15 cellular contexts compared by ENCODE assay signal in genomic region chr2:217085543-217085942, GRCh38.
DNase-seq lines count a peak whose midpoint lies in the region; ATAC-seq, FAIRE-seq and TF ChIP-seq lines count a peak whose summit lies in the region.
"Had no signal": no experiment of that assay in that cellular context is flagged by ENCODE, and none has a peak within 500 bp of the region (broad histone marks: within the 10 kb centered on the region; RNA-seq: fewer than 3 reads in every experiment).

No MANE protein-coding gene starts in this region.

- peak; percentile 40 for DNase-seq in AG20443 (ENCODE audit: low spot score)
- DNase-seq in GM23248 = peak; percentile 85
- peak; percentile 90 for DNase-seq in astrocyte (ENCODE audit: low read depth)
- peak; percentile 72 for DNase-seq in mesenchymal stem cell
- DNase-seq in neural progenitor cell (ENCODE audit: low spot score) = no peak
- no peak for DNase-seq in posterior vena cava (ENCODE audit: low spot score)
- DNase-seq in ecto neural progenitor cell (ENCODE audit: low spot score) = no peak
- DNase-seq: activated effector memory CD4-positive, alpha-beta T cell treated with Interleukin-2 at 50 U/mL for 16 hours; glutamatergic neuron; NCI-H1436 treated with DMSO at 0.1 percent for 48 hours; NCI-H510A; T-helper 1 cell had no signal

- H3K79me2 ChIP-seq in GM23248 (ENCODE audit: insufficient read depth) (no peaks in the 10 kb centered on the region), astrocyte (ENCODE audit: insufficient read depth, low read length) (no peaks in the 10 kb centered on the region), neural progenitor cell (ENCODE audit: low read depth) (no peaks in the 10 kb centered on the region)

- H4K8ac ChIP-seq in mesenchymal stem cell (ENCODE audit: low read length) = peak overlapping the region; percentile 19

- 25 to 32% methylated on average over 2 of the region's 2 CpGs for WGBS in GM23248 (ENCODE audit: low coverage in 1 of 2, low lambda C conversion rate in 2 of 2, missing lambda C conversion rate in 2 of 2), 2 experiments
- WGBS in mesenchymal stem cell = 100% methylated on average over 1 of the region's 2 CpGs

- H3K27me3 Mint-ChIP-seq in astrocyte (ENCODE audit: low read depth, unreplicated experiment) = peaks cover 2% of the 10 kb centered on the region
- peaks cover 2% of the 10 kb centered on the region for H3K27me3 Mint-ChIP-seq in neural progenitor cell (ENCODE audit: insufficient read depth, low read depth)

- H2BK15ac ChIP-seq in mesenchymal stem cell (ENCODE audit: low read depth, poor library complexity, severe bottlenecking) = no peak overlapping the region

- FAIRE-seq in astrocyte (lab: Jason Lieb, UNC) = peak; percentile 26

- no peak for ATAC-seq in HG03565 (IDR thresholded peaks at IDR 0.05; ENCODE audit: unreplicated experiment)
- ATAC-seq: Panc1 had no signal

- H2AFZ ChIP-seq in GM23248 (no peak overlapping the region), astrocyte (ENCODE audit: low read depth, low read length) (no peak overlapping the region), mesenchymal stem cell (ENCODE audit: low read depth, low read length) (no peak overlapping the region), neural progenitor cell (replicated peaks) (no peak overlapping the region)

- H2BK12ac ChIP-seq in mesenchymal stem cell (ENCODE audit: low read length in 2 of 2) = peak overlapping the region in 1 of 2 experiments; percentile 29

- peak overlapping the region in 1 of 2 experiments; percentile 26 for H3K23ac ChIP-seq in mesenchymal stem cell (ENCODE audit: low read length in 2 of 2)

- no peaks in the 10 kb centered on the region for H3K79me1 ChIP-seq in mesenchymal stem cell (replicated peaks; ENCODE audit: low read length, poor library complexity, severe bottlenecking)

- H3K36me3 ChIP-seq in GM23248 (ENCODE audit: low read depth) (no peaks in the 10 kb centered on the region), astrocyte (ENCODE audit: insufficient read depth, low read length) (no peaks in the 10 kb centered on the region), mesenchymal stem cell (ENCODE audit: control insufficient read depth in 1 of 2, insufficient read depth in 2 of 2, low read depth in 1 of 2, low read length in 2 of 2) (no peaks in the 10 kb centered on the region), neural progenitor cell (no peaks in the 10 kb centered on the region)
- H3K36me3 ChIP-seq: cardiac muscle cell had no signal

- in situ Hi-C loops in GM23248 (cut with MboI) = no loop called here

- H2BK5ac ChIP-seq in mesenchymal stem cell (ENCODE audit: low read depth, low read length, poor library complexity, severe bottlenecking) = no peak overlapping the region

- H3K4me3 ChIP-seq in GM23248 (no peak overlapping the region), astrocyte (ENCODE audit: insufficient read depth, low read depth, low read length) (no peak overlapping the region), mesenchymal stem cell (ENCODE audit: insufficient read depth in 1 of 2, low read depth in 1 of 2, low read length in 2 of 2) (no peak overlapping the region), neural progenitor cell (no peak overlapping the region)
- H3K4me3 ChIP-seq: cardiac muscle cell had no signal

- H3K4me2 ChIP-seq in GM23248 (ENCODE audit: unreplicated experiment) = no peak overlapping the region
- peak overlapping the region; percentile 62 for H3K4me2 ChIP-seq in astrocyte (ENCODE audit: low read length)
- no peak overlapping the region for H3K4me2 ChIP-seq in mesenchymal stem cell (ENCODE audit: low read length, poor library complexity, severe bottlenecking)
- no peak overlapping the region for H3K4me2 ChIP-seq in neural progenitor cell

- H3K9me3 Mint-ChIP-seq in astrocyte (ENCODE audit: unreplicated experiment) (peaks cover 5% of the 10 kb centered on the region), neural progenitor cell (no peaks in the 10 kb centered on the region)

- H3K9me2 ChIP-seq in GM23248 (ENCODE audit: insufficient read depth) = no peaks in the 10 kb centered on the region

- no peak overlapping the region for H3K9ac ChIP-seq in GM23248
- H3K9ac ChIP-seq in astrocyte (ENCODE audit: low read length) = peak overlapping the region; percentile 54
- H3K9ac ChIP-seq in mesenchymal stem cell (ENCODE audit: low read length) = no peak overlapping the region
- no peak overlapping the region for H3K9ac ChIP-seq in neural progenitor cell

- H2BK120ac ChIP-seq in mesenchymal stem cell (ENCODE audit: low read depth, low read length) = no peak overlapping the region

- H3K4ac ChIP-seq in mesenchymal stem cell (ENCODE audit: low read depth in 1 of 2, low read length in 2 of 2) = no peak overlapping the region

- intact Hi-C loops in posterior vena cava (cut with DNase I) = no loop called here

- H4K91ac ChIP-seq in mesenchymal stem cell (ENCODE audit: low read length) = no peak overlapping the region

- H3K36me3 Mint-ChIP-seq in astrocyte (ENCODE audit: low read depth, unreplicated experiment) (no peaks in the 10 kb centered on the region), neural progenitor cell (no peaks in the 10 kb centered on the region)

- peaks cover 17% of the 10 kb centered on the region for H3K4me1 ChIP-seq in GM23248 (ENCODE audit: insufficient read depth)
- peaks cover 16% of the 10 kb centered on the region for H3K4me1 ChIP-seq in astrocyte (ENCODE audit: insufficient read depth, low read length)
- peaks cover 2% of the 10 kb centered on the region for H3K4me1 ChIP-seq in mesenchymal stem cell (ENCODE audit: control insufficient read depth, insufficient read depth, low read depth, low read length)
- H3K4me1 ChIP-seq in neural progenitor cell = peaks cover 7% of the 10 kb centered on the region

- peaks cover 24% of the 10 kb centered on the region for H3F3A ChIP-seq in GM23248 (ENCODE audit: insufficient read depth)
- no peaks in the 10 kb centered on the region for H3F3A ChIP-seq in neural progenitor cell (ENCODE audit: low read depth)

- H3K27ac ChIP-seq in GM23248 = peak overlapping the region; percentile 38
- peak overlapping the region; percentile 84 for H3K27ac ChIP-seq in astrocyte (ENCODE audit: low read depth, low read length)
- no peak overlapping the region for H3K27ac ChIP-seq in mesenchymal stem cell (ENCODE audit: low read length, poor library complexity, severe bottlenecking)
- no peak overlapping the region for H3K27ac ChIP-seq in neural progenitor cell
- H3K27ac ChIP-seq: cardiac muscle cell had no signal

- no peak overlapping the region for H3K18ac ChIP-seq in mesenchymal stem cell (ENCODE audit: low read depth in 1 of 2, low read length in 2 of 2)

- H4K20me1 ChIP-seq in GM23248 (ENCODE audit: insufficient read depth) (no peaks in the 10 kb centered on the region), astrocyte (ENCODE audit: insufficient read depth, low read length) (no peaks in the 10 kb centered on the region), neural progenitor cell (ENCODE audit: low read depth) (no peaks in the 10 kb centered on the region)

- no peak overlapping the region for H3K14ac ChIP-seq in mesenchymal stem cell (ENCODE audit: low read length in 2 of 2)

- H3K9me3 ChIP-seq in GM23248 (ENCODE audit: low read depth) (no peaks in the 10 kb centered on the region), astrocyte (ENCODE audit: insufficient read depth, low read depth, low read length) (no peaks in the 10 kb centered on the region), mesenchymal stem cell (ENCODE audit: control insufficient read depth, low read length) (no peaks in the 10 kb centered on the region), neural progenitor cell (ENCODE audit: low read depth) (no peaks in the 10 kb centered on the region)

- no peak overlapping the region for H3K4me3 Mint-ChIP-seq in astrocyte (ENCODE audit: unreplicated experiment)
- no peak overlapping the region for H3K4me3 Mint-ChIP-seq in neural progenitor cell

- no peak overlapping the region for H2AK5ac ChIP-seq in mesenchymal stem cell (ENCODE audit: low read length, severe bottlenecking)

- H3K27ac Mint-ChIP-seq in astrocyte (ENCODE audit: unreplicated experiment) (peak overlapping the region; percentile 87), neural progenitor cell (no peak overlapping the region)

- no peaks in the 10 kb centered on the region for H3K27me3 ChIP-seq in GM23248 (replicated peaks; ENCODE audit: insufficient read depth)
- H3K27me3 ChIP-seq in astrocyte (ENCODE audit: insufficient read depth, low read length) = no peaks in the 10 kb centered on the region
- H3K27me3 ChIP-seq in mesenchymal stem cell (ENCODE audit: control insufficient read depth in 1 of 2, insufficient read depth in 1 of 2, low read length in 2 of 2) = peaks cover 0 to 4% of the 10 kb centered on the region in 2 experiments
- no peaks in the 10 kb centered on the region for H3K27me3 ChIP-seq in neural progenitor cell
- H3K27me3 ChIP-seq: cardiac muscle cell had no signal

- H3K4me1 Mint-ChIP-seq in astrocyte (ENCODE audit: low read depth, unreplicated experiment) (peaks cover 33% of the 10 kb centered on the region), neural progenitor cell (peaks cover 4% of the 10 kb centered on the region)

- TF ChIP-seq CTCF in astrocyte (IDR thresholded peaks at IDR 0.05; ENCODE audit: insufficient read depth, low read depth, low read length) (peak; percentile 22), neural progenitor cell (IDR thresholded peaks at IDR 0.05) (no peak)

Comparison
In these comparisons a context has a peak if more than half of its experiments do, and no peak if none do; other contexts are left out.
1. DNase-seq: peak in AG20443 (single experiment), GM23248 (single experiment), astrocyte (single experiment) and mesenchymal stem cell (single experiment); none in neural progenitor cell (single experiment), posterior vena cava (single experiment) and ecto neural progenitor cell (single experiment).
2. H3K27ac ChIP-seq: peak in GM23248 (single experiment) and astrocyte (single experiment); none in mesenchymal stem cell (single experiment) and neural progenitor cell (single experiment).